ENCODE assay signal across 17 cellular contexts in genomic region chr1:183365093-183365492, GRCh38. TPM values are rescaled to one million over a fixed set of nuclear protein-coding genes. Genes with fewer than 3 reads are reported as not detected.
"Had no signal": no experiment of that assay in that cellular context is flagged by ENCODE, and none has a peak within 500 bp of the region (broad histone marks: within the 10 kb centered on the region; RNA-seq: fewer than 3 reads in every experiment).

No MANE protein-coding gene starts in this region.

- H3K27me3 ChIP-seq: colonic mucosa, heart left ventricle, tibial artery, vagina had no signal

- H3K9me3 ChIP-seq: colonic mucosa, heart left ventricle, tibial artery, upper lobe of right lung, vagina had no signal

- H3K4me2 ChIP-seq: smooth muscle cell had no signal

- H3K4me3 ChIP-seq: colonic mucosa, heart left ventricle, smooth muscle cell, tibial artery, upper lobe of right lung, vagina had no signal

- ATAC-seq: naive thymus-derived CD8-positive, alpha-beta T cell; stimulated activated naive CD8-positive, alpha-beta T cell treated with anti-CD3 and anti-CD28 coated beads, Interleukin-15, Interleukin-2, amounts not matched to agents 100 U/mL and 50 U/mL, for 24 hours; upper lobe of right lung had no signal

- H3K36me3 ChIP-seq: colonic mucosa, heart left ventricle, tibial artery, upper lobe of right lung, vagina had no signal

- H3K27ac ChIP-seq: colonic mucosa, tibial artery, upper lobe of right lung, vagina had no signal

- DNase-seq: colonic mucosa; dermis blood vessel endothelial cell; effector CD4-positive, alpha-beta T cell; endodermal cell; erythroblast; foreskin melanocyte; kidney glomerular epithelial cell; mesendoderm; naive thymus-derived CD8-positive, alpha-beta T cell; stimulated activated CD4-positive, alpha-beta T cell treated with anti-CD3 and anti-CD28 coated beads, Interleukin-2, amount 100 ng/mL, for 48 hours; stimulated activated naive CD8-positive, alpha-beta T cell treated with anti-CD3 and anti-CD28 coated beads, Interleukin-15, Interleukin-2, amounts not matched to agents 100 U/mL and 50 U/mL, for 24 hours; tibial artery; upper lobe of right lung had no signal

- H3K4me1 ChIP-seq: colonic mucosa, tibial artery, upper lobe of right lung, vagina had no signal

RNA-seq across cellular contexts. Expression of gene NMNAT2, which starts 53.1 kb away (rescaled TPM):
- total RNA-seq: mononuclear cell; naive thymus-derived CD8-positive, alpha-beta T cell had no signal
- polyA plus RNA-seq: naive thymus-derived CD8-positive, alpha-beta T cell had no signal
